23 cellular contexts compared by ENCODE assay signal in genomic region chr9:36676823-36677521, GRCh38.
DNase-seq lines count a peak whose midpoint lies in the region; ATAC-seq and TF ChIP-seq lines count a peak whose summit lies in the region.
"Had no signal": no experiment of that assay in that cellular context is flagged by ENCODE, and none has a peak within 500 bp of the region (broad histone marks: within the 10 kb centered on the region; RNA-seq: fewer than 3 reads in every experiment).

No MANE protein-coding gene starts in this region.

- peak overlapping the region; percentile 5 for H3K27ac Mint-ChIP-seq in activated T-helper 17 cell treated with anti-CD3 and anti-CD28 coated beads, Interleukin-2, amount 50 U/mL, for 72 hours
- H3K27ac Mint-ChIP-seq in endothelial cell (ENCODE audit: unreplicated experiment) (no peak overlapping the region), glutamatergic neuron (ENCODE audit: unreplicated experiment) (no peak overlapping the region)
- H3K27ac Mint-ChIP-seq: CD4-positive, alpha-beta T cell had no signal

- no peaks in the 10 kb centered on the region for H3K27me3 Mint-ChIP-seq in activated T-helper 17 cell treated with anti-CD3 and anti-CD28 coated beads, Interleukin-2, amount 50 U/mL, for 72 hours
- peaks cover 2% of the 10 kb centered on the region for H3K27me3 Mint-ChIP-seq in endothelial cell (ENCODE audit: unreplicated experiment)
- H3K27me3 Mint-ChIP-seq in glutamatergic neuron (ENCODE audit: unreplicated experiment): no peaks in the 10 kb centered on the region
- H3K27me3 Mint-ChIP-seq: CD4-positive, alpha-beta T cell had no signal

- no TSS peak for BruUV-seq in A673 (replicated peaks; lab: Mats Ljungman, UMichigan)

- POLR2A ChIA-PET in A673 (lab: Charles Lee; ENCODE audit: low non-redundant PET): no interaction called here

- peaks cover 34% of the 10 kb centered on the region for H3K36me3 ChIP-seq in A673 (ENCODE audit: insufficient read depth, low read length, poor library complexity, severe bottlenecking)
- H3K36me3 ChIP-seq: thoracic aorta had no signal

- peak; percentile 86 to 87 for ATAC-seq in activated CD4-positive, CD25-positive, alpha-beta regulatory T cell treated with anti-CD3 and anti-CD28 coated beads, Interleukin-2, amount 50 U/mL, for 24 hours
- peak; percentile 85 for ATAC-seq in activated T-helper 17 cell treated with anti-CD3 and anti-CD28 coated beads, Interleukin-2, amount 50 U/mL, for 72 hours (replicated peaks)

- peaks cover 40% of the 10 kb centered on the region for H3K36me3 Mint-ChIP-seq in activated T-helper 17 cell treated with anti-CD3 and anti-CD28 coated beads, Interleukin-2, amount 50 U/mL, for 72 hours (ENCODE audit: low read depth)
- H3K36me3 Mint-ChIP-seq in endothelial cell (ENCODE audit: low read depth, unreplicated experiment): peaks cover 4% of the 10 kb centered on the region
- H3K36me3 Mint-ChIP-seq in glutamatergic neuron (ENCODE audit: unreplicated experiment): no peaks in the 10 kb centered on the region

- H3K4me1 ChIP-seq in A673 (ENCODE audit: insufficient read depth, low read length, poor library complexity, severe bottlenecking): peaks cover 17% of the 10 kb centered on the region
- H3K4me1 ChIP-seq: parathyroid adenoma had no signal

- no peaks in the 10 kb centered on the region for H3K9me3 Mint-ChIP-seq in activated T-helper 17 cell treated with anti-CD3 and anti-CD28 coated beads, Interleukin-2, amount 50 U/mL, for 72 hours
- H3K9me3 Mint-ChIP-seq in endothelial cell (ENCODE audit: unreplicated experiment) (no peaks in the 10 kb centered on the region), glutamatergic neuron (ENCODE audit: unreplicated experiment) (no peaks in the 10 kb centered on the region)
- H3K9me3 Mint-ChIP-seq: CD4-positive, alpha-beta T cell had no signal

- no peak for DNase-seq in activated CD4-positive, CD25-positive, alpha-beta regulatory T cell treated with anti-CD3 and anti-CD28 coated beads, Interleukin-2, amount 50 U/mL, for 72 hours
- DNase-seq in A673 (ENCODE audit: low spot score): peak; percentile 59
- DNase-seq in iris pigment epithelial cell (ENCODE audit: low read depth): peak; percentile 65
- DNase-seq in endothelial cell (ENCODE audit: low spot score): no peak
- DNase-seq in glutamatergic neuron: no peak
- DNase-seq in NCI-H524 (lab: John Stamatoyannopoulos, UW): no peak
- DNase-seq: activated CD4-positive, alpha-beta T cell treated with anti-CD3 and anti-CD28 coated beads, Interleukin-2, amount 50 U/mL, for 48 hours; amniotic stem cell; CD4-positive, alpha-beta T cell; GOT3; immature natural killer cell; NCI-H2107; NCI-H446; NCI-H82; retina; small intestine; stimulated activated naive CD4-positive, alpha-beta T cell treated with Interleukin-2 at 50 U/mL for 16 hours; T1000; WERI-Rb-1 had no signal

- H3K4me3 Mint-ChIP-seq in activated T-helper 17 cell treated with anti-CD3 and anti-CD28 coated beads, Interleukin-2, amount 50 U/mL, for 72 hours: peak overlapping the region; percentile 14
- no peak overlapping the region for H3K4me3 Mint-ChIP-seq in endothelial cell (ENCODE audit: unreplicated experiment)
- no peak overlapping the region for H3K4me3 Mint-ChIP-seq in glutamatergic neuron (ENCODE audit: unreplicated experiment)
- H3K4me3 Mint-ChIP-seq: CD4-positive, alpha-beta T cell; immature natural killer cell had no signal

- no peaks in the 10 kb centered on the region for H3K4me1 Mint-ChIP-seq in activated T-helper 17 cell treated with anti-CD3 and anti-CD28 coated beads, Interleukin-2, amount 50 U/mL, for 72 hours
- no peaks in the 10 kb centered on the region for H3K4me1 Mint-ChIP-seq in endothelial cell (ENCODE audit: unreplicated experiment)
- H3K4me1 Mint-ChIP-seq in glutamatergic neuron (ENCODE audit: low read depth, unreplicated experiment): no peaks in the 10 kb centered on the region
- H3K4me1 Mint-ChIP-seq: immature natural killer cell had no signal

- intact Hi-C loops in A673 (cut with micrococcal nuclease; ENCODE audit: unreplicated experiment): no loop called here

- H3K27me3 ChIP-seq in A673 (replicated peaks; ENCODE audit: insufficient read depth, low read depth, low read length, poor library complexity): no peaks in the 10 kb centered on the region

- CTCF ChIA-PET in A673 (lab: Charles Lee): interaction anchor here (1.4 to 1.6 kb wide), 2 partner anchors 44 to 51 kb away, joined by 3 to 7 read pairs; no protein-coding TSS in a partner anchor

- no peak overlapping the region for H3K4me3 ChIP-seq in A673 (ENCODE audit: low read depth, low read length, poor library complexity, severe bottlenecking)
- H3K4me3 ChIP-seq: thoracic aorta had no signal

- no peak for TF ChIP-seq CTCF in A673 (conservative IDR thresholded peaks at IDR 0.05; ENCODE audit: low read depth, low read length)
- no peak for TF ChIP-seq CTCF in endothelial cell (IDR thresholded peaks at IDR 0.05; ENCODE audit: unreplicated experiment)
- TF ChIP-seq CTCF in glutamatergic neuron (IDR thresholded peaks at IDR 0.05; ENCODE audit: partially characterized antibody, unreplicated experiment): no peak

- H3K27ac ChIP-seq in A673 (ENCODE audit: low read depth, low read length, poor library complexity, severe bottlenecking): peak overlapping the region; percentile 33
- H3K27ac ChIP-seq: parathyroid adenoma, thoracic aorta, WERI-Rb-1 had no signal

- H3K9me3 ChIP-seq in A673 (ENCODE audit: low read depth, low read length, poor library complexity, severe bottlenecking): peaks cover 7% of the 10 kb centered on the region

Comparison
In these comparisons a context has a peak if more than half of its experiments do, and no peak if none do; other contexts are left out.
1. DNase-seq: peak in A673 (single experiment) and iris pigment epithelial cell (single experiment); none in activated CD4-positive, CD25-positive, alpha-beta regulatory T cell treated with anti-CD3 and anti-CD28 coated beads, Interleukin-2, amount 50 U/mL, for 72 hours (single experiment), endothelial cell (single experiment), glutamatergic neuron (single experiment) and NCI-H524 (0 of 2).